31 cellular contexts compared by ENCODE assay signal in the genomic region with DNA sequence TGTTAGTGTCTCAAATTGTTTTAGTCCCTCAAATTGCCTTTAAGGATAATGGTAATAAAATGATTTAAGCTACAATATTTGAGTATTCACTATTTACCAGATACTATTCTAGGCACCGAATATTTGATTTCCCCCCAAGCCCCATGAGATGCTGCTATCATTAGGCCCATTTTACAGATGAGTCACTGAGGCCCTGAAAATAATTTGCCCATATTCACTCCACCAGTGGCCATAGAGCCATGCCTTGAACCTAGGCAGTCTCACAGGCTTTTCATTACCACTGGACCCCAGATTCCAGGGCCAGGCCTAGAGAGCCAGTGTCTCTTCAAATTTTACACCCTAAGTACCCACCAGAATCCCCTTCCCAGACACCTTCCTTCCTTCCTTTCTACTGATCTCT.
"Had no signal": no experiment of that assay in that cellular context is flagged by ENCODE, and none has a peak within 500 bp of the region (broad histone marks: within the 10 kb centered on the region; RNA-seq: fewer than 3 reads in every experiment).

No MANE protein-coding gene starts in this region.

- ATAC-seq: natural killer cell; psoas muscle; right cardiac atrium; sciatic nerve; stimulated activated memory B cell treated with anti-CD40 and anti-IgM and Interleukin-4, amounts not matched to agents 10 μg/mL and 1 μg/mL and 100 μg/mL, for 72 hours; stimulated activated naive CD8-positive, alpha-beta T cell treated with anti-CD3 and anti-CD28 coated beads, Interleukin-15, amount 100 ng/mL, for 72 hours; stimulated activated naive CD8-positive, alpha-beta T cell treated with anti-CD3 and anti-CD28 coated beads, Interleukin-15, Interleukin-2, amounts not matched to agents 100 U/mL and 50 U/mL, for 24 hours; upper lobe of right lung had no signal

- H3K4me1 Mint-ChIP-seq: natural killer cell; nephron; stimulated activated memory B cell treated with anti-CD40 and anti-IgM and Interleukin-4, amounts not matched to agents 10 μg/mL and 1 μg/mL and 100 μg/mL, for 72 hours; stimulated activated naive CD8-positive, alpha-beta T cell treated with anti-CD3 and anti-CD28 coated beads, Interleukin-15, amount 100 ng/mL, for 72 hours had no signal

- H3K36me3 ChIP-seq: neural progenitor cell, ovary, spleen, suprapubic skin, tibial artery, transverse colon, upper lobe of right lung, uterus had no signal

- H3K79me2 ChIP-seq: parathyroid adenoma had no signal

- H3K36me3 Mint-ChIP-seq: natural killer cell; neural progenitor cell; stimulated activated memory B cell treated with anti-CD40 and anti-IgM and Interleukin-4, amounts not matched to agents 10 μg/mL and 1 μg/mL and 100 μg/mL, for 72 hours; type B pancreatic cell had no signal

- H3K9ac ChIP-seq: neural progenitor cell, parathyroid adenoma had no signal

- H3K27ac Mint-ChIP-seq: natural killer cell; nephron; neural progenitor cell; progenitor cell of endocrine pancreas; stimulated activated memory B cell treated with anti-CD40 and anti-IgM and Interleukin-4, amounts not matched to agents 10 μg/mL and 1 μg/mL and 100 μg/mL, for 72 hours; stimulated activated naive CD8-positive, alpha-beta T cell treated with anti-CD3 and anti-CD28 coated beads, Interleukin-15, amount 100 ng/mL, for 72 hours; type B pancreatic cell had no signal

- DNase-seq: natural killer cell; occipital lobe; ovary; posterior cingulate gyrus; psoas muscle; right cardiac atrium; spleen; stimulated activated CD4-positive, alpha-beta T cell treated with anti-CD3 and anti-CD28 coated beads, Interleukin-12 subunit alpha, Interleukin-12 subunit beta, amount 100 ng/mL, for 4 hours; stimulated activated CD4-positive, alpha-beta T cell treated with anti-CD3 and anti-CD28 coated beads, Interleukin-1b, Interleukin-23, amount 100 ng/mL, for 48 hours; stimulated activated CD4-positive, alpha-beta T cell treated with anti-CD3 and anti-CD28 coated beads, Interleukin-4, amount 100 ng/mL, for 1 hour; stimulated activated CD4-positive, alpha-beta T cell treated with anti-CD3 and anti-CD28 coated beads, Interleukin-4, amount 100 ng/mL, for 4 hours; stimulated activated CD8-positive, alpha-beta memory T cell treated with anti-CD3 and anti-CD28 coated beads, Interleukin-4, amount 100 ng/mL, for 48 hours; stimulated activated naive CD4-positive, alpha-beta T cell; stimulated activated naive CD8-positive, alpha-beta T cell treated with anti-CD3 and anti-CD28 coated beads, Interleukin-15, amount 100 ng/mL, for 72 hours; stimulated activated naive CD8-positive, alpha-beta T cell treated with anti-CD3 and anti-CD28 coated beads, Interleukin-15, Interleukin-2, amounts not matched to agents 100 U/mL and 50 U/mL, for 24 hours; substantia nigra; testis; tibial artery; transverse colon; upper lobe of right lung; uterus had no signal

- H3K9me3 Mint-ChIP-seq: natural killer cell; neural progenitor cell; stimulated activated naive CD8-positive, alpha-beta T cell treated with anti-CD3 and anti-CD28 coated beads, Interleukin-15, amount 100 ng/mL, for 72 hours; type B pancreatic cell had no signal

- H3K9me3 ChIP-seq: ovary, psoas muscle, spleen, suprapubic skin, testis, tibial artery, transverse colon, upper lobe of right lung, uterus had no signal

- H3K4me3 ChIP-seq: neural progenitor cell, ovary, psoas muscle, skin epidermis, smooth muscle cell, spleen, suprapubic skin, testis, tibial artery, transverse colon, upper lobe of right lung, uterus had no signal

- H2AFZ ChIP-seq: neural progenitor cell had no signal

- H3K4me1 ChIP-seq: neural progenitor cell, parathyroid adenoma, psoas muscle, spleen, suprapubic skin, testis, tibial artery, transverse colon, upper lobe of right lung, uterus had no signal

- H3K4me2 ChIP-seq: neural progenitor cell, smooth muscle cell had no signal

- H3K27ac ChIP-seq: neural progenitor cell, ovary, parathyroid adenoma, psoas muscle, skin epidermis, spleen, suprapubic skin, testis, tibial artery, transverse colon, upper lobe of right lung, uterus had no signal

- H3K4me3 Mint-ChIP-seq: natural killer cell; nephron; neural progenitor cell; stimulated activated memory B cell treated with anti-CD40 and anti-IgM and Interleukin-4, amounts not matched to agents 10 μg/mL and 1 μg/mL and 100 μg/mL, for 72 hours; stimulated activated naive CD8-positive, alpha-beta T cell treated with anti-CD3 and anti-CD28 coated beads, Interleukin-15, amount 100 ng/mL, for 72 hours; type B pancreatic cell had no signal

- H3K27me3 ChIP-seq: neural progenitor cell, ovary, suprapubic skin, testis, tibial artery, uterus had no signal
